Comparison of ENCODE assay signal across 17 cellular contexts in genomic region chr3:170731281-170731680, GRCh38.
"Had no signal": no experiment of that assay in that cellular context is flagged by ENCODE, and none has a peak within 500 bp of the region (broad histone marks: within the 10 kb centered on the region; RNA-seq: fewer than 3 reads in every experiment).

No MANE protein-coding gene starts in this region.

- H3K4me3 ChIP-seq: colonic mucosa, gastrocnemius medialis, heart right ventricle, left lung, lower lobe of right lung, psoas muscle, right lobe of liver had no signal

- H3K36me3 ChIP-seq: colonic mucosa, gastrocnemius medialis, heart right ventricle, left lung, lower lobe of right lung, right lobe of liver had no signal

- H3K9me3 ChIP-seq: colonic mucosa, gastrocnemius medialis, heart right ventricle, left lung, lower lobe of right lung, psoas muscle, right lobe of liver had no signal

- FAIRE-seq: islet of Langerhans had no signal

- H3K27me3 ChIP-seq: colonic mucosa, gastrocnemius medialis, left lung, right lobe of liver had no signal

- H3K4me1 ChIP-seq: colonic mucosa, gastrocnemius medialis, lower lobe of right lung, psoas muscle, right lobe of liver had no signal

- DNase-seq: cerebellar nuclear complex; colonic mucosa; dermis blood vessel endothelial cell; effector CD4-positive, alpha-beta T cell; gastrocnemius medialis; heart right ventricle; hypothalamus; left lung; lower lobe of right lung; naive B cell; nephron progenitor cell; psoas muscle; retina; right lobe of liver; stimulated activated CD4-positive, alpha-beta T cell treated with anti-CD3 and anti-CD28 coated beads, Interleukin-4, amount 100 ng/mL, for 1 hour; stimulated activated CD8-positive, alpha-beta memory T cell treated with anti-CD3 and anti-CD28 coated beads, Interleukin-4, amount 100 ng/mL, for 48 hours had no signal

- H3K27ac ChIP-seq: colonic mucosa, gastrocnemius medialis, heart right ventricle, left lung, lower lobe of right lung, psoas muscle, right lobe of liver had no signal
